Comparison of ENCODE assay signal across 39 cellular contexts in genomic region chr2:15713475-15713874, GRCh38.
"Had no signal": no experiment of that assay in that cellular context is flagged by ENCODE, and none has a peak within 500 bp of the region (broad histone marks: within the 10 kb centered on the region; RNA-seq: fewer than 3 reads in every experiment).

No MANE protein-coding gene starts in this region.

- FAIRE-seq: astrocyte, bronchial epithelial cell had no signal

- H3K9me3 ChIP-seq: adrenal gland, ascending aorta, body of pancreas, breast epithelium had no signal

- DNase-seq: activated effector memory CD4-positive, alpha-beta T cell treated with anti-CD3 and anti-CD28 coated beads, Interleukin-2, amount 50 U/mL, for 16 hours; activated effector memory CD4-positive, alpha-beta T cell treated with Interleukin-2 at 50 U/mL for 16 hours; activated gamma-delta T cell; activated gamma-delta T cell treated with Interleukin-2 at 50 U/mL for 16 hours; activated naive CD4-positive, alpha-beta T cell; activated naive CD4-positive, alpha-beta T cell treated with anti-CD3 and anti-CD28 coated beads for 36 hours; activated naive CD4-positive, alpha-beta T cell treated with anti-CD3 and anti-CD28 coated beads, Interleukin-2, amount 10 ng/mL, durations not matched to agents 7 days and 5 days; activated naive CD4-positive, alpha-beta T cell treated with anti-CD3 and anti-CD28 coated beads, Interleukin-2, amount 50 U/mL, for 16 hours; activated naive CD4-positive, alpha-beta T cell treated with Interleukin-2 at 50 U/mL for 16 hours; activated naive CD8-positive, alpha-beta T cell treated with anti-CD3 and anti-CD28 coated beads for 36 hours; activated naive CD8-positive, alpha-beta T cell treated with anti-CD3 and anti-CD28 coated beads, Interleukin-2, amount 10 ng/mL, durations not matched to agents 7 days and 5 days; activated naive CD8-positive, alpha-beta T cell treated with anti-CD3 and anti-CD28 coated beads, Interleukin-2, amount 50 U/mL, for 24 hours; activated T-cell treated with anti-CD3 and anti-CD28 coated beads, Interleukin-2, amount 50 U/mL, for 1 hour; activated T-cell treated with anti-CD3 and anti-CD28 coated beads, Interleukin-2, amount 50 U/mL, for 24 hours; activated T-cell treated with anti-CD3 and anti-CD28 coated beads, Interleukin-2, amount 50 U/mL, for 4 hours; activated T-cell treated with anti-CD3 and anti-CD28 coated beads, Interleukin-2, amount 50 U/mL, for 48 hours; adrenal gland; amniotic stem cell; amygdala; anterior cingulate cortex; aorta; body of pancreas; brain microvascular endothelial cell; caudate nucleus; central memory CD4-positive, alpha-beta T cell; cerebellar nuclear complex had no signal

- H3K9me3 Mint-ChIP-seq: activated naive CD4-positive, alpha-beta T cell treated with anti-CD3 and anti-CD28 coated beads for 36 hours; activated naive CD4-positive, alpha-beta T cell treated with anti-CD3 and anti-CD28 coated beads, Interleukin-2, amount 10 ng/mL, durations not matched to agents 7 days and 5 days; activated naive CD4-positive, alpha-beta T cell treated with anti-CD3 and anti-CD28 coated beads, Interleukin-2, amount 50 U/mL, for 24 hours; activated naive CD4-positive, alpha-beta T cell treated with anti-CD3 and anti-CD28 coated beads, Interleukin-2, amount 50 U/mL, for 72 hours; activated naive CD8-positive, alpha-beta T cell treated with anti-CD3 and anti-CD28 coated beads for 36 hours; activated naive CD8-positive, alpha-beta T cell treated with anti-CD3 and anti-CD28 coated beads, Interleukin-2, amount 10 ng/mL, durations not matched to agents 7 days and 5 days; activated naive CD8-positive, alpha-beta T cell treated with anti-CD3 and anti-CD28 coated beads, Interleukin-2, amount 50 U/mL, for 24 hours; activated T-cell treated with anti-CD3 and anti-CD28 coated beads, Interleukin-2, amount 50 U/mL, for 24 hours; activated T-cell treated with anti-CD3 and anti-CD28 coated beads, Interleukin-2, amount 50 U/mL, for 4 hours; activated T-helper 1 cell treated with anti-CD3 and anti-CD28 coated beads, Interleukin-12 subunit alpha, Interleukin-12 subunit beta, Interleukin-2, Interleukin-4 antibody, amounts not matched to agents 30 ng/mL and 10 ng/mL and 1 ng/mL, durations not matched to agents 14 hours and 24 hours and 36 hours; activated T-helper 17 cell treated with anti-CD3 and anti-CD28 coated beads, Interleukin-2, amount 50 U/mL, for 72 hours; activated T-helper 2 cell treated with anti-CD3 and anti-CD28 coated beads, Interferon-gamma antibody, Interleukin-2, Interleukin-4, amounts not matched to agents 10 μg/mL and 5 μg/mL and 100 μg/mL, durations not matched to agents 14 hours and 24 hours and 36 hours; central memory CD8-positive, alpha-beta T cell had no signal

- H3K27me3 ChIP-seq: adrenal gland, ascending aorta, body of pancreas, brain microvascular endothelial cell, cardiac muscle cell had no signal

- H3K4me3 Mint-ChIP-seq: activated naive CD4-positive, alpha-beta T cell treated with anti-CD3 and anti-CD28 coated beads for 36 hours; activated naive CD4-positive, alpha-beta T cell treated with anti-CD3 and anti-CD28 coated beads, Interleukin-2, amount 10 ng/mL, durations not matched to agents 7 days and 5 days; activated naive CD4-positive, alpha-beta T cell treated with anti-CD3 and anti-CD28 coated beads, Interleukin-2, amount 50 U/mL, for 24 hours; activated naive CD8-positive, alpha-beta T cell; activated naive CD8-positive, alpha-beta T cell treated with anti-CD3 and anti-CD28 coated beads for 36 hours; activated naive CD8-positive, alpha-beta T cell treated with anti-CD3 and anti-CD28 coated beads, Interleukin-2, amount 10 ng/mL, durations not matched to agents 7 days and 5 days; activated naive CD8-positive, alpha-beta T cell treated with anti-CD3 and anti-CD28 coated beads, Interleukin-2, amount 50 U/mL, for 24 hours; activated T-cell treated with anti-CD3 and anti-CD28 coated beads, Interleukin-2, amount 50 U/mL, for 24 hours; activated T-cell treated with anti-CD3 and anti-CD28 coated beads, Interleukin-2, amount 50 U/mL, for 4 hours; activated T-helper 1 cell treated with anti-CD3 and anti-CD28 coated beads, Interleukin-12 subunit alpha, Interleukin-12 subunit beta, Interleukin-2, Interleukin-4 antibody, amounts not matched to agents 30 ng/mL and 10 ng/mL and 1 ng/mL, durations not matched to agents 14 hours and 24 hours and 36 hours; activated T-helper 17 cell treated with anti-CD3 and anti-CD28 coated beads, Interleukin-2, amount 50 U/mL, for 72 hours; brain; central memory CD8-positive, alpha-beta T cell had no signal

- H3K36me3 ChIP-seq: adrenal gland, ascending aorta, brain microvascular endothelial cell, breast epithelium, cardiac muscle cell had no signal

- H3K27me3 Mint-ChIP-seq: activated naive CD8-positive, alpha-beta T cell treated with anti-CD3 and anti-CD28 coated beads for 36 hours; activated naive CD8-positive, alpha-beta T cell treated with anti-CD3 and anti-CD28 coated beads, Interleukin-2, amount 10 ng/mL, durations not matched to agents 7 days and 5 days; activated naive CD8-positive, alpha-beta T cell treated with anti-CD3 and anti-CD28 coated beads, Interleukin-2, amount 50 U/mL, for 24 hours had no signal

- H3K27ac Mint-ChIP-seq: activated naive CD4-positive, alpha-beta T cell treated with anti-CD3 and anti-CD28 coated beads for 36 hours; activated naive CD4-positive, alpha-beta T cell treated with anti-CD3 and anti-CD28 coated beads, Interleukin-2, amount 10 ng/mL, durations not matched to agents 7 days and 5 days; activated naive CD4-positive, alpha-beta T cell treated with anti-CD3 and anti-CD28 coated beads, Interleukin-2, amount 50 U/mL, for 24 hours; activated naive CD4-positive, alpha-beta T cell treated with anti-CD3 and anti-CD28 coated beads, Interleukin-2, amount 50 U/mL, for 72 hours; activated naive CD8-positive, alpha-beta T cell; activated naive CD8-positive, alpha-beta T cell treated with anti-CD3 and anti-CD28 coated beads for 36 hours; activated naive CD8-positive, alpha-beta T cell treated with anti-CD3 and anti-CD28 coated beads, Interleukin-2, amount 10 ng/mL, durations not matched to agents 7 days and 5 days; activated naive CD8-positive, alpha-beta T cell treated with anti-CD3 and anti-CD28 coated beads, Interleukin-2, amount 50 U/mL, for 24 hours; activated T-cell treated with anti-CD3 and anti-CD28 coated beads, Interleukin-2, amount 50 U/mL, for 24 hours; activated T-helper 1 cell treated with anti-CD3 and anti-CD28 coated beads, Interleukin-12 subunit alpha, Interleukin-12 subunit beta, Interleukin-2, Interleukin-4 antibody, amounts not matched to agents 30 ng/mL and 10 ng/mL and 1 ng/mL, durations not matched to agents 14 hours and 24 hours and 36 hours; activated T-helper 17 cell treated with anti-CD3 and anti-CD28 coated beads, Interleukin-2, amount 50 U/mL, for 72 hours; activated T-helper 2 cell treated with anti-CD3 and anti-CD28 coated beads, Interferon-gamma antibody, Interleukin-2, Interleukin-4, amounts not matched to agents 10 μg/mL and 5 μg/mL and 100 μg/mL, durations not matched to agents 14 hours and 24 hours and 36 hours; brain had no signal

- ATAC-seq: activated naive CD4-positive, alpha-beta T cell treated with anti-CD3 and anti-CD28 coated beads, Interleukin-2, amount 50 U/mL, for 72 hours; activated T-cell treated with anti-CD3 and anti-CD28 coated beads, Interleukin-2, amount 50 U/mL, for 4 hours; activated T-helper 17 cell treated with anti-CD3 and anti-CD28 coated beads, Interleukin-2, amount 50 U/mL, for 72 hours; body of pancreas had no signal

- H3K27ac ChIP-seq: adrenal gland, ascending aorta, body of pancreas, brain microvascular endothelial cell, breast epithelium, cardiac muscle cell had no signal

- H3K4me1 ChIP-seq: adrenal gland, ascending aorta, body of pancreas, breast epithelium had no signal

- H3K4me3 ChIP-seq: adrenal gland, ascending aorta, body of pancreas, breast epithelium, cardiac muscle cell had no signal

- H3K4me1 Mint-ChIP-seq: activated naive CD4-positive, alpha-beta T cell treated with anti-CD3 and anti-CD28 coated beads, Interleukin-2, amount 10 ng/mL, durations not matched to agents 7 days and 5 days; activated naive CD4-positive, alpha-beta T cell treated with anti-CD3 and anti-CD28 coated beads, Interleukin-2, amount 50 U/mL, for 24 hours; activated naive CD8-positive, alpha-beta T cell treated with anti-CD3 and anti-CD28 coated beads for 36 hours; activated naive CD8-positive, alpha-beta T cell treated with anti-CD3 and anti-CD28 coated beads, Interleukin-2, amount 10 ng/mL, durations not matched to agents 7 days and 5 days; activated naive CD8-positive, alpha-beta T cell treated with anti-CD3 and anti-CD28 coated beads, Interleukin-2, amount 50 U/mL, for 24 hours; activated T-helper 17 cell treated with anti-CD3 and anti-CD28 coated beads, Interleukin-2, amount 50 U/mL, for 72 hours; central memory CD8-positive, alpha-beta T cell had no signal

- H3K36me3 Mint-ChIP-seq: activated naive CD4-positive, alpha-beta T cell treated with anti-CD3 and anti-CD28 coated beads, Interleukin-2, amount 10 ng/mL, durations not matched to agents 7 days and 5 days; activated naive CD4-positive, alpha-beta T cell treated with anti-CD3 and anti-CD28 coated beads, Interleukin-2, amount 50 U/mL, for 24 hours; activated naive CD4-positive, alpha-beta T cell treated with anti-CD3 and anti-CD28 coated beads, Interleukin-2, amount 50 U/mL, for 72 hours; activated naive CD8-positive, alpha-beta T cell; activated naive CD8-positive, alpha-beta T cell treated with anti-CD3 and anti-CD28 coated beads for 36 hours; activated naive CD8-positive, alpha-beta T cell treated with anti-CD3 and anti-CD28 coated beads, Interleukin-2, amount 10 ng/mL, durations not matched to agents 7 days and 5 days; brain had no signal
